8 cellular contexts compared by ENCODE assay signal in genomic region chr10:32347363-32347735, GRCh38. TPM values are rescaled to one million over a fixed set of nuclear protein-coding genes. Genes with fewer than 3 reads are reported as not detected.
DNase-seq lines count a peak whose midpoint lies in the region; ATAC-seq lines count a peak whose summit lies in the region.

No MANE protein-coding gene starts in this region.

- H3K27ac ChIP-seq in duodenal mucosa (ENCODE audit: low read depth, low read length), result peak overlapping the region; percentile 63

- no peaks in the 10 kb centered on the region for H3K9me3 Mint-ChIP-seq in natural killer cell treated with Interleukin-12 subunit alpha and Interleukin-12 subunit beta and Interleukin-15 and Interleukin-18, amount 100 ng/mL, for 72 hours

- peaks cover 6 to 8% of the 10 kb centered on the region in 2 donors for H3K36me3 ChIP-seq in duodenal mucosa (ENCODE audit: control insufficient read depth in 1 of 2, insufficient read depth in 2 of 2, low read length in 2 of 2)

- H3K4me1 Mint-ChIP-seq in natural killer cell treated with Interleukin-12 subunit alpha and Interleukin-12 subunit beta and Interleukin-15 and Interleukin-18, amount 100 ng/mL, for 72 hours (ENCODE audit: low read depth in 2 of 2), result peaks cover 33 to 50% of the 10 kb centered on the region in 2 donors

- H3K4me3 Mint-ChIP-seq in natural killer cell treated with Interleukin-12 subunit alpha and Interleukin-12 subunit beta and Interleukin-15 and Interleukin-18, amount 100 ng/mL, for 72 hours, result peak overlapping the region; percentile 89

- peak; percentile 50 for DNase-seq in DMS114 treated with DMSO at 0.1 percent for 48 hours (lab: John Stamatoyannopoulos, UW; ENCODE audit: unreplicated experiment)
- DNase-seq in Kasumi-1 (lab: John Stamatoyannopoulos, UW), result peak; percentile 54 to 73
- DNase-seq in natural killer cell treated with Interleukin-12 subunit alpha and Interleukin-12 subunit beta and Interleukin-15 and Interleukin-18, amount 100 ng/mL, for 72 hours (ENCODE audit: low spot score), result no peak
- DNase-seq in SHP77 (lab: John Stamatoyannopoulos, UW), result no peak
- DNase-seq in epidermal melanocyte (ENCODE audit: insufficient read length, low spot score), result no peak
- no peak for DNase-seq in activated effector memory CD4-positive, alpha-beta T cell treated with Interleukin-2 at 50 U/mL for 16 hours

- H3K4me3 ChIP-seq in duodenal mucosa (ENCODE audit: low read depth in 1 of 2, low read length in 2 of 2), result peak overlapping the region; percentile 75 to 98

- no peaks in the 10 kb centered on the region for H3K27me3 ChIP-seq in duodenal mucosa (ENCODE audit: control insufficient read depth in 1 of 2, insufficient read depth in 2 of 2, low read length in 2 of 2)

- peak overlapping the region; percentile 80 to 100 for H3K9ac ChIP-seq in duodenal mucosa (ENCODE audit: low read depth in 1 of 2, low read length in 2 of 2)

- peaks cover 4% of the 10 kb centered on the region for H3K36me3 Mint-ChIP-seq in natural killer cell treated with Interleukin-12 subunit alpha and Interleukin-12 subunit beta and Interleukin-15 and Interleukin-18, amount 100 ng/mL, for 72 hours

- no peaks in the 10 kb centered on the region for H3K27me3 Mint-ChIP-seq in natural killer cell treated with Interleukin-12 subunit alpha and Interleukin-12 subunit beta and Interleukin-15 and Interleukin-18, amount 100 ng/mL, for 72 hours

- peak overlapping the region; percentile 95 to 96 for H3K27ac Mint-ChIP-seq in natural killer cell treated with Interleukin-12 subunit alpha and Interleukin-12 subunit beta and Interleukin-15 and Interleukin-18, amount 100 ng/mL, for 72 hours

- ATAC-seq in GM21528 (IDR thresholded peaks at IDR 0.05; ENCODE audit: low FRiP score, unreplicated experiment), result peak; percentile 14
- peak; percentile 1 to 17 for ATAC-seq in natural killer cell treated with Interleukin-12 subunit alpha and Interleukin-12 subunit beta and Interleukin-15 and Interleukin-18, amount 100 ng/mL, for 72 hours

- H3K9me3 ChIP-seq in duodenal mucosa (ENCODE audit: control insufficient read depth in 1 of 2, low read length in 2 of 2), result no peaks in the 10 kb centered on the region

- H3K4me1 ChIP-seq in duodenal mucosa (ENCODE audit: control insufficient read depth in 1 of 2, insufficient read depth in 2 of 2, low read length in 2 of 2), result peaks cover 17 to 27% of the 10 kb centered on the region in 2 donors

RNA-seq across cellular contexts. Expression of gene EPC1, which starts 0.4 kb away (rescaled TPM):
- total RNA-seq in natural killer cell treated with Interleukin-12 subunit alpha and Interleukin-12 subunit beta and Interleukin-15 and Interleukin-18, amount 100 ng/mL, for 72 hours, result 10 to 100 TPM; 43.4 to 45.9 TPM

Comparison
In these comparisons a context has a peak if more than half of its experiments do, and no peak if none do; other contexts are left out.
1. DNase-seq: peak in DMS114 treated with DMSO at 0.1 percent for 48 hours (single experiment) and Kasumi-1 (2 of 2); none in natural killer cell treated with Interleukin-12 subunit alpha and Interleukin-12 subunit beta and Interleukin-15 and Interleukin-18, amount 100 ng/mL, for 72 hours (single experiment), SHP77 (0 of 2), epidermal melanocyte (single experiment) and activated effector memory CD4-positive, alpha-beta T cell treated with Interleukin-2 at 50 U/mL for 16 hours (single experiment).